ENCODE assay signal across 9 cellular contexts in genomic region chr2:152646775-152647174, GRCh38.
DNase-seq lines count a peak whose midpoint lies in the region; ATAC-seq, FAIRE-seq and TF ChIP-seq lines count a peak whose summit lies in the region.
"Had no signal": no experiment of that assay in that cellular context is flagged by ENCODE, and none has a peak within 500 bp of the region (broad histone marks: within the 10 kb centered on the region; RNA-seq: fewer than 3 reads in every experiment).

No MANE protein-coding gene starts in this region.

- FAIRE-seq in GM12892 (lab: Jason Lieb, UNC): no peak
- FAIRE-seq: GM12891 had no signal

- no peaks in the 10 kb centered on the region for H3K9me3 ChIP-seq in smooth muscle cell (replicated peaks; ENCODE audit: low read depth)

- no peaks in the 10 kb centered on the region; the same call in 1 of the 2 replicates for H3K27me3 Mint-ChIP-seq in HFFc6 (ENCODE audit: insufficient read depth)

- peak overlapping the region; percentile 32 for H3K9ac ChIP-seq in smooth muscle cell (ENCODE audit: low read depth)

- H3K4me1 Mint-ChIP-seq in HFFc6 (ENCODE audit: low read depth): peaks cover 31% of the 10 kb centered on the region

- TF ChIP-seq CTCF in HFFc6 (IDR thresholded peaks at IDR 0.05) (no peak), smooth muscle cell (IDR thresholded peaks at IDR 0.05; ENCODE audit: borderline replicate concordance, insufficient read depth, poor library complexity, severe bottlenecking) (no peak)

- DNase-seq in HFFc6 (peak; percentile 95), amniotic stem cell (lab: John Stamatoyannopoulos, UW) (peak; percentile 72), glomerular visceral epithelial cell (ENCODE audit: extremely low spot score) (peak; percentile 69), smooth muscle cell (lab: John Stamatoyannopoulos, UW; ENCODE audit: unreplicated experiment) (no peak), LoVo (ENCODE audit: low spot score) (no peak), GM12892 (ENCODE audit: insufficient read length) (no peak)

- peak overlapping the region; percentile 90 for H3K27ac ChIP-seq in smooth muscle cell (ENCODE audit: low read depth)

- peaks cover 5% of the 10 kb centered on the region for H3K4me1 ChIP-seq in smooth muscle cell (ENCODE audit: low read depth)

- TF ChIP-seq POLR2A in GM12892 (IDR thresholded peaks at IDR 0.05; ENCODE audit: low read depth, low read length): no peak

- peak overlapping the region; percentile 51 for H3K4me2 ChIP-seq in smooth muscle cell

- H3K27me3 ChIP-seq in smooth muscle cell (ENCODE audit: low read depth): no peaks in the 10 kb centered on the region

- H4K20me1 ChIP-seq in smooth muscle cell (ENCODE audit: low read depth): no peaks in the 10 kb centered on the region

- no peaks in the 10 kb centered on the region for H3K36me3 ChIP-seq in smooth muscle cell (ENCODE audit: low read depth)

- H3K36me3 Mint-ChIP-seq in HFFc6 (ENCODE audit: low read depth): peaks cover 30% of the 10 kb centered on the region

- no peaks in the 10 kb centered on the region for H3K9me3 Mint-ChIP-seq in HFFc6

- 30% methylated on average over 3 of the region's 3 CpGs for WGBS in smooth muscle cell (ENCODE audit: low lambda C conversion rate)

- ATAC-seq in GM18867 (IDR thresholded peaks at IDR 0.05; ENCODE audit: unreplicated experiment) (no peak), GM18873 (IDR thresholded peaks at IDR 0.05; ENCODE audit: low FRiP score, unreplicated experiment) (no peak)

- no peaks in the 10 kb centered on the region for H3K79me2 ChIP-seq in smooth muscle cell (ENCODE audit: low read depth)

- peak overlapping the region; percentile 62 for H3K4me3 Mint-ChIP-seq in HFFc6

- H3F3A ChIP-seq in smooth muscle cell (ENCODE audit: low read depth): peaks cover 7% of the 10 kb centered on the region

- H3K4me3 ChIP-seq in smooth muscle cell: no peak overlapping the region

- no peak overlapping the region for H2AFZ ChIP-seq in smooth muscle cell (ENCODE audit: low read depth)

- peak overlapping the region; percentile 88 for H3K27ac Mint-ChIP-seq in HFFc6

Comparison
In these comparisons a context has a peak if more than half of its experiments do, and no peak if none do; other contexts are left out.
1. DNase-seq: peak in HFFc6 (single experiment), amniotic stem cell (single experiment) and glomerular visceral epithelial cell (single experiment); none in smooth muscle cell (single experiment), LoVo (single experiment) and GM12892 (single experiment).